Comparison of ENCODE assay signal across 38 cellular contexts in the genomic region with DNA sequence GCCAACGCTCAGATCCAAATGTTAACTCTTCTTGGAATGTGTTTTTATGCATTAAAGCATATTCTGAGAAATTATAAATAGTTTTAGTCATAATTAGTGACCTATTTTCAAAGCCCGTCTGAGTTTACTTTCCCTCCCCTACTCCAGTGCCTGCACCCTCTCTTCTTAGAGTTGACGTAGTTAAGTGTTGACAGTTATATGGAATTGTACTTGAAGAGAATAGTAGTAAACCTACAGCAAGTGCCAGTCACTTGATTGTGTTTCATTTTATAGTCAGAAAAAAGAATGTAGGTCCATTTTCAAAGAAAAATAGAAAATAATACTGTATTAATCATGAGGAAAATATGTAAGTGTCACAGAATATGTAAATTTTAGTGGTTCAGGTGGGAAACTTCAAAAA.
"Had no signal": no experiment of that assay in that cellular context is flagged by ENCODE, and none has a peak within 500 bp of the region (broad histone marks: within the 10 kb centered on the region; RNA-seq: fewer than 3 reads in every experiment).

No MANE protein-coding gene starts in this region.

- H3K27me3 Mint-ChIP-seq: activated naive CD4-positive, alpha-beta T cell treated with anti-CD3 and anti-CD28 coated beads, Interleukin-2, amount 10 ng/mL, durations not matched to agents 7 days and 5 days; activated naive CD4-positive, alpha-beta T cell treated with anti-CD3 and anti-CD28 coated beads, Interleukin-2, amount 50 U/mL, for 24 hours; activated naive CD8-positive, alpha-beta T cell; activated naive CD8-positive, alpha-beta T cell treated with anti-CD3 and anti-CD28 coated beads for 36 hours; activated naive CD8-positive, alpha-beta T cell treated with anti-CD3 and anti-CD28 coated beads, Interleukin-2, amount 10 ng/mL, durations not matched to agents 7 days and 5 days; activated naive CD8-positive, alpha-beta T cell treated with anti-CD3 and anti-CD28 coated beads, Interleukin-2, amount 50 U/mL, for 24 hours; activated T-cell treated with anti-CD3 and anti-CD28 coated beads, Interleukin-2, amount 50 U/mL, for 24 hours; activated T-helper 17 cell treated with anti-CD3 and anti-CD28 coated beads, Interleukin-2, amount 50 U/mL, for 72 hours; brain; central memory CD8-positive, alpha-beta T cell had no signal

- H3K27ac Mint-ChIP-seq: activated naive CD4-positive, alpha-beta T cell treated with anti-CD3 and anti-CD28 coated beads for 36 hours; activated naive CD4-positive, alpha-beta T cell treated with anti-CD3 and anti-CD28 coated beads, Interleukin-2, amount 10 ng/mL, durations not matched to agents 7 days and 5 days; activated naive CD4-positive, alpha-beta T cell treated with anti-CD3 and anti-CD28 coated beads, Interleukin-2, amount 50 U/mL, for 24 hours; activated naive CD4-positive, alpha-beta T cell treated with anti-CD3 and anti-CD28 coated beads, Interleukin-2, amount 50 U/mL, for 72 hours; activated naive CD8-positive, alpha-beta T cell; activated naive CD8-positive, alpha-beta T cell treated with anti-CD3 and anti-CD28 coated beads for 36 hours; activated naive CD8-positive, alpha-beta T cell treated with anti-CD3 and anti-CD28 coated beads, Interleukin-2, amount 10 ng/mL, durations not matched to agents 7 days and 5 days; activated naive CD8-positive, alpha-beta T cell treated with anti-CD3 and anti-CD28 coated beads, Interleukin-2, amount 50 U/mL, for 24 hours; activated T-cell treated with anti-CD3 and anti-CD28 coated beads, Interleukin-2, amount 50 U/mL, for 24 hours; activated T-cell treated with anti-CD3 and anti-CD28 coated beads, Interleukin-2, amount 50 U/mL, for 72 hours; activated T-helper 1 cell treated with anti-CD3 and anti-CD28 coated beads, Interleukin-12 subunit alpha, Interleukin-12 subunit beta, Interleukin-2, Interleukin-4 antibody, amounts not matched to agents 30 ng/mL and 10 ng/mL and 1 ng/mL, durations not matched to agents 14 hours and 24 hours and 36 hours; activated T-helper 17 cell treated with anti-CD3 and anti-CD28 coated beads, Interleukin-2, amount 50 U/mL, for 72 hours; activated T-helper 2 cell treated with anti-CD3 and anti-CD28 coated beads, Interferon-gamma antibody, Interleukin-2, Interleukin-4, amounts not matched to agents 10 μg/mL and 5 μg/mL and 100 μg/mL, durations not matched to agents 14 hours and 24 hours and 36 hours; brain had no signal

- H3K4me3 ChIP-seq: adrenal gland, ascending aorta, body of pancreas, breast epithelium, cardiac muscle cell had no signal

- ATAC-seq: activated naive CD4-positive, alpha-beta T cell treated with anti-CD3 and anti-CD28 coated beads, Interleukin-2, amount 50 U/mL, for 72 hours; activated naive CD8-positive, alpha-beta T cell treated with anti-CD3 and anti-CD28 coated beads, Interleukin-2, amount 50 U/mL, for 24 hours; activated T-cell treated with anti-CD3 and anti-CD28 coated beads, Interleukin-2, amount 50 U/mL, for 4 hours; activated T-cell treated with anti-CD3 and anti-CD28 coated beads, Interleukin-2, amount 50 U/mL, for 72 hours; activated T-helper 17 cell treated with anti-CD3 and anti-CD28 coated beads, Interleukin-2, amount 50 U/mL, for 72 hours; body of pancreas had no signal

- H3K27ac ChIP-seq: adrenal gland, ascending aorta, body of pancreas, brain microvascular endothelial cell, breast epithelium, cardiac muscle cell had no signal

- H3K4me1 Mint-ChIP-seq: activated naive CD4-positive, alpha-beta T cell treated with anti-CD3 and anti-CD28 coated beads, Interleukin-2, amount 50 U/mL, for 24 hours; brain had no signal

- H3K4me1 ChIP-seq: adrenal gland, ascending aorta, body of pancreas, breast epithelium had no signal

- H3K9me3 ChIP-seq: adrenal gland, ascending aorta, body of pancreas, breast epithelium had no signal

- H3K36me3 ChIP-seq: brain microvascular endothelial cell, breast epithelium had no signal

- H3K4me3 Mint-ChIP-seq: activated naive CD4-positive, alpha-beta T cell treated with anti-CD3 and anti-CD28 coated beads for 36 hours; activated naive CD4-positive, alpha-beta T cell treated with anti-CD3 and anti-CD28 coated beads, Interleukin-2, amount 10 ng/mL, durations not matched to agents 7 days and 5 days; activated naive CD4-positive, alpha-beta T cell treated with anti-CD3 and anti-CD28 coated beads, Interleukin-2, amount 50 U/mL, for 24 hours; activated naive CD8-positive, alpha-beta T cell; activated naive CD8-positive, alpha-beta T cell treated with anti-CD3 and anti-CD28 coated beads for 36 hours; activated naive CD8-positive, alpha-beta T cell treated with anti-CD3 and anti-CD28 coated beads, Interleukin-2, amount 10 ng/mL, durations not matched to agents 7 days and 5 days; activated naive CD8-positive, alpha-beta T cell treated with anti-CD3 and anti-CD28 coated beads, Interleukin-2, amount 50 U/mL, for 24 hours; activated T-cell treated with anti-CD3 and anti-CD28 coated beads, Interleukin-2, amount 50 U/mL, for 24 hours; activated T-cell treated with anti-CD3 and anti-CD28 coated beads, Interleukin-2, amount 50 U/mL, for 4 hours; activated T-cell treated with anti-CD3 and anti-CD28 coated beads, Interleukin-2, amount 50 U/mL, for 72 hours; activated T-helper 1 cell treated with anti-CD3 and anti-CD28 coated beads, Interleukin-12 subunit alpha, Interleukin-12 subunit beta, Interleukin-2, Interleukin-4 antibody, amounts not matched to agents 30 ng/mL and 10 ng/mL and 1 ng/mL, durations not matched to agents 14 hours and 24 hours and 36 hours; activated T-helper 17 cell treated with anti-CD3 and anti-CD28 coated beads, Interleukin-2, amount 50 U/mL, for 72 hours; brain; central memory CD8-positive, alpha-beta T cell had no signal

- H3K9me3 Mint-ChIP-seq: activated naive CD4-positive, alpha-beta T cell treated with anti-CD3 and anti-CD28 coated beads for 36 hours; activated naive CD4-positive, alpha-beta T cell treated with anti-CD3 and anti-CD28 coated beads, Interleukin-2, amount 10 ng/mL, durations not matched to agents 7 days and 5 days; activated naive CD4-positive, alpha-beta T cell treated with anti-CD3 and anti-CD28 coated beads, Interleukin-2, amount 50 U/mL, for 24 hours; activated naive CD4-positive, alpha-beta T cell treated with anti-CD3 and anti-CD28 coated beads, Interleukin-2, amount 50 U/mL, for 72 hours; activated naive CD8-positive, alpha-beta T cell treated with anti-CD3 and anti-CD28 coated beads for 36 hours; activated naive CD8-positive, alpha-beta T cell treated with anti-CD3 and anti-CD28 coated beads, Interleukin-2, amount 10 ng/mL, durations not matched to agents 7 days and 5 days; activated naive CD8-positive, alpha-beta T cell treated with anti-CD3 and anti-CD28 coated beads, Interleukin-2, amount 50 U/mL, for 24 hours; activated T-cell treated with anti-CD3 and anti-CD28 coated beads, Interleukin-2, amount 50 U/mL, for 24 hours; activated T-cell treated with anti-CD3 and anti-CD28 coated beads, Interleukin-2, amount 50 U/mL, for 4 hours; activated T-cell treated with anti-CD3 and anti-CD28 coated beads, Interleukin-2, amount 50 U/mL, for 72 hours; activated T-helper 1 cell treated with anti-CD3 and anti-CD28 coated beads, Interleukin-12 subunit alpha, Interleukin-12 subunit beta, Interleukin-2, Interleukin-4 antibody, amounts not matched to agents 30 ng/mL and 10 ng/mL and 1 ng/mL, durations not matched to agents 14 hours and 24 hours and 36 hours; activated T-helper 17 cell treated with anti-CD3 and anti-CD28 coated beads, Interleukin-2, amount 50 U/mL, for 72 hours; activated T-helper 2 cell treated with anti-CD3 and anti-CD28 coated beads, Interferon-gamma antibody, Interleukin-2, Interleukin-4, amounts not matched to agents 10 μg/mL and 5 μg/mL and 100 μg/mL, durations not matched to agents 14 hours and 24 hours and 36 hours; brain; central memory CD8-positive, alpha-beta T cell had no signal

- DNase-seq: activated effector memory CD4-positive, alpha-beta T cell treated with anti-CD3 and anti-CD28 coated beads, Interleukin-2, amount 50 U/mL, for 16 hours; activated effector memory CD4-positive, alpha-beta T cell treated with Interleukin-2 at 50 U/mL for 16 hours; activated gamma-delta T cell; activated gamma-delta T cell treated with Interleukin-2 at 50 U/mL for 16 hours; activated naive CD4-positive, alpha-beta T cell; activated naive CD4-positive, alpha-beta T cell treated with anti-CD3 and anti-CD28 coated beads for 36 hours; activated naive CD4-positive, alpha-beta T cell treated with anti-CD3 and anti-CD28 coated beads, Interleukin-2, amount 10 ng/mL, durations not matched to agents 7 days and 5 days; activated naive CD4-positive, alpha-beta T cell treated with anti-CD3 and anti-CD28 coated beads, Interleukin-2, amount 50 U/mL, for 16 hours; activated naive CD4-positive, alpha-beta T cell treated with Interleukin-2 at 50 U/mL for 16 hours; activated naive CD8-positive, alpha-beta T cell treated with anti-CD3 and anti-CD28 coated beads for 36 hours; activated naive CD8-positive, alpha-beta T cell treated with anti-CD3 and anti-CD28 coated beads, Interleukin-2, amount 10 ng/mL, durations not matched to agents 7 days and 5 days; activated naive CD8-positive, alpha-beta T cell treated with anti-CD3 and anti-CD28 coated beads, Interleukin-2, amount 50 U/mL, for 24 hours; activated T-cell treated with anti-CD3 and anti-CD28 coated beads, Interleukin-2, amount 50 U/mL, for 1 hour; activated T-cell treated with anti-CD3 and anti-CD28 coated beads, Interleukin-2, amount 50 U/mL, for 24 hours; activated T-cell treated with anti-CD3 and anti-CD28 coated beads, Interleukin-2, amount 50 U/mL, for 4 hours; activated T-cell treated with anti-CD3 and anti-CD28 coated beads, Interleukin-2, amount 50 U/mL, for 48 hours; activated T-cell treated with anti-CD3 and anti-CD28 coated beads, Interleukin-2, amount 50 U/mL, for 72 hours; adrenal gland; amniotic stem cell; amygdala; anterior cingulate cortex; aorta; body of pancreas; brain microvascular endothelial cell; caudate nucleus; central memory CD4-positive, alpha-beta T cell; cerebellar nuclear complex had no signal

- H3K27me3 ChIP-seq: adrenal gland, ascending aorta, body of pancreas, brain microvascular endothelial cell, breast epithelium, cardiac muscle cell had no signal
